ENCODE assay signal across 14 cellular contexts in the genomic region with DNA sequence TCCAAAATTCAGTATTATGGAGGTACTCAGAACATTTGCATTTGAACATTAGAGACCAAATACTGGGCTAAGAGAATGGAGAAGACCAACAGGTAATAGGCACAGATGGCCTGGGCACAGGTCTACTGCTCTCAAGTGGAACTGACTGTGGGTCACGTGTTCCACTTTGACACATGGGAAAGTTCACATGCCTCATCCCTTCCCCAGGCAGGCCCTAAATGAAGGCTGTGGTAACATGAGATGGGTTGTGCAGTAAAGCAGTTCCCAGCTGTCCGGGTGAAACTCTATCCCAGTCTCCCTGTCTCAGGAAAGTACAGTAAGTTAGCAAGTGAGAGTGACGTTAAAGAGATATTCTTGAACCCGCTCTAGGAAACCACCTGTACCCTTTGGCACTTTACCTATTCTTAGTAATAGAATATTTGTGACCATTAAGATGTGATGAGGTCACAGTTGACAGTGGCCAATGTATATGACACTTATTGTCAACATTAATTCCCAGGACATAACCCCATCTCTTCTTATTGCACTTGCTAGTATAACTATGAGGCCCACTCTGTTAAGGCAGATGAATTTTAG.
A peak's percentile ranks its signal among the peaks of the same experiment; 100 is the strongest.
DNase-seq lines count a peak whose midpoint lies in the region; ATAC-seq lines count a peak whose summit lies in the region.
"Had no signal": no experiment of that assay in that cellular context is flagged by ENCODE, and none has a peak within 500 bp of the region (broad histone marks: within the 10 kb centered on the region; RNA-seq: fewer than 3 reads in every experiment).

No MANE protein-coding gene starts in this region.

- peaks cover 24% of the 10 kb centered on the region for H3K4me1 Mint-ChIP-seq in memory B cell
- H3K4me1 Mint-ChIP-seq in activated T-helper 2 cell treated with anti-CD3 and anti-CD28 coated beads, Interferon-gamma antibody, Interleukin-2, Interleukin-4, amounts not matched to agents 10 μg/mL and 5 μg/mL and 100 μg/mL, durations not matched to agents 14 hours and 24 hours and 36 hours (ENCODE audit: low read depth): peaks cover 55% of the 10 kb centered on the region

- peak overlapping the region; percentile 17 for H3K27ac Mint-ChIP-seq in memory B cell
- H3K27ac Mint-ChIP-seq in activated T-helper 2 cell treated with anti-CD3 and anti-CD28 coated beads, Interferon-gamma antibody, Interleukin-2, Interleukin-4, amounts not matched to agents 10 μg/mL and 5 μg/mL and 100 μg/mL, durations not matched to agents 14 hours and 24 hours and 36 hours: no peak overlapping the region
- H3K27ac Mint-ChIP-seq: activated naive CD8-positive, alpha-beta T cell treated with anti-CD3 and anti-CD28 coated beads, Interleukin-2, amount 10 ng/mL, durations not matched to agents 7 days and 5 days; dendritic cell treated with granulocyte-macrophage colony-stimulating factor and Interleukin-4, amounts not matched to agents 40 ng/mL and 50 ng/mL, for 4 days had no signal

- intact Hi-C loops in activated T-helper 2 cell treated with anti-CD3 and anti-CD28 coated beads, Interferon-gamma antibody, Interleukin-2, Interleukin-4, amounts not matched to agents 10 μg/mL and 5 μg/mL and 100 μg/mL, durations not matched to agents 14 hours and 24 hours and 36 hours (cut with micrococcal nuclease): loop anchor here (5.0 to 10.0 kb wide), 4 partner anchors 106 to 386 kb away; no protein-coding TSS in a partner anchor

- H3K4me3 Mint-ChIP-seq in memory B cell: no peak overlapping the region
- H3K4me3 Mint-ChIP-seq in activated T-helper 2 cell treated with anti-CD3 and anti-CD28 coated beads, Interferon-gamma antibody, Interleukin-2, Interleukin-4, amounts not matched to agents 10 μg/mL and 5 μg/mL and 100 μg/mL, durations not matched to agents 14 hours and 24 hours and 36 hours (ENCODE audit: low read depth): no peak overlapping the region
- H3K4me3 Mint-ChIP-seq: activated naive CD8-positive, alpha-beta T cell treated with anti-CD3 and anti-CD28 coated beads, Interleukin-2, amount 10 ng/mL, durations not matched to agents 7 days and 5 days; dendritic cell treated with granulocyte-macrophage colony-stimulating factor and Interleukin-4, amounts not matched to agents 40 ng/mL and 50 ng/mL, for 4 days had no signal

- H3K27me3 Mint-ChIP-seq in memory B cell: no peaks in the 10 kb centered on the region
- H3K27me3 Mint-ChIP-seq in activated T-helper 2 cell treated with anti-CD3 and anti-CD28 coated beads, Interferon-gamma antibody, Interleukin-2, Interleukin-4, amounts not matched to agents 10 μg/mL and 5 μg/mL and 100 μg/mL, durations not matched to agents 14 hours and 24 hours and 36 hours (ENCODE audit: low read depth): no peaks in the 10 kb centered on the region
- H3K27me3 Mint-ChIP-seq: activated naive CD8-positive, alpha-beta T cell treated with anti-CD3 and anti-CD28 coated beads, Interleukin-2, amount 10 ng/mL, durations not matched to agents 7 days and 5 days; dendritic cell treated with granulocyte-macrophage colony-stimulating factor and Interleukin-4, amounts not matched to agents 40 ng/mL and 50 ng/mL, for 4 days had no signal

- DNase-seq in DMS53 treated with DMSO at 0.1 percent for 48 hours (lab: John Stamatoyannopoulos, UW; ENCODE audit: unreplicated experiment) (peak; percentile 95), LHCN-M2 (ENCODE audit: low read depth) (peak; percentile 96), NCI-H526 (lab: John Stamatoyannopoulos, UW) (peak; percentile 68 to 83), memory B cell (ENCODE audit: low spot score in 2 of 2) (no peak), GM19238 (ENCODE audit: insufficient read length, low spot score) (no peak), HK-2 (ENCODE audit: unreplicated experiment) (no peak)
- DNase-seq in activated T-helper 2 cell treated with anti-CD3 and anti-CD28 coated beads, Interferon-gamma antibody, Interleukin-2, Interleukin-4, amounts not matched to agents 10 μg/mL and 5 μg/mL and 100 μg/mL, durations not matched to agents 14 hours and 24 hours and 36 hours (ENCODE audit: low spot score): no peak
- DNase-seq: activated naive CD8-positive, alpha-beta T cell treated with anti-CD3 and anti-CD28 coated beads, Interleukin-2, amount 10 ng/mL, durations not matched to agents 7 days and 5 days; activated T-cell treated with anti-CD3 and anti-CD28 coated beads, Interleukin-2, amount 50 U/mL, for 48 hours; left lung; NCI-H2029 treated with DMSO at 0.1 percent for 48 hours; SW 1271; testis had no signal

- ATAC-seq in memory B cell (ENCODE audit: low read depth): no peak
- ATAC-seq: left lung had no signal

- H3K9me3 Mint-ChIP-seq in memory B cell: no peaks in the 10 kb centered on the region
- H3K9me3 Mint-ChIP-seq in activated T-helper 2 cell treated with anti-CD3 and anti-CD28 coated beads, Interferon-gamma antibody, Interleukin-2, Interleukin-4, amounts not matched to agents 10 μg/mL and 5 μg/mL and 100 μg/mL, durations not matched to agents 14 hours and 24 hours and 36 hours: no peaks in the 10 kb centered on the region
- H3K9me3 Mint-ChIP-seq: activated naive CD8-positive, alpha-beta T cell treated with anti-CD3 and anti-CD28 coated beads, Interleukin-2, amount 10 ng/mL, durations not matched to agents 7 days and 5 days; dendritic cell treated with granulocyte-macrophage colony-stimulating factor and Interleukin-4, amounts not matched to agents 40 ng/mL and 50 ng/mL, for 4 days had no signal

- H3K36me3 Mint-ChIP-seq in memory B cell: peaks cover 30% of the 10 kb centered on the region
- H3K36me3 Mint-ChIP-seq in activated T-helper 2 cell treated with anti-CD3 and anti-CD28 coated beads, Interferon-gamma antibody, Interleukin-2, Interleukin-4, amounts not matched to agents 10 μg/mL and 5 μg/mL and 100 μg/mL, durations not matched to agents 14 hours and 24 hours and 36 hours (ENCODE audit: low read depth): peaks cover 41% of the 10 kb centered on the region

Comparison
In these comparisons a context has a peak if more than half of its experiments do, and no peak if none do; other contexts are left out.
1. DNase-seq: peak in DMS53 treated with DMSO at 0.1 percent for 48 hours (single experiment), LHCN-M2 (single experiment) and NCI-H526 (2 of 2); none in memory B cell (0 of 2), activated T-helper 2 cell treated with anti-CD3 and anti-CD28 coated beads, Interferon-gamma antibody, Interleukin-2, Interleukin-4, amounts not matched to agents 10 μg/mL and 5 μg/mL and 100 μg/mL, durations not matched to agents 14 hours and 24 hours and 36 hours (single experiment), GM19238 (single experiment) and HK-2 (single experiment).